ENCODE assay signal across 16 cellular contexts in the genomic region with DNA sequence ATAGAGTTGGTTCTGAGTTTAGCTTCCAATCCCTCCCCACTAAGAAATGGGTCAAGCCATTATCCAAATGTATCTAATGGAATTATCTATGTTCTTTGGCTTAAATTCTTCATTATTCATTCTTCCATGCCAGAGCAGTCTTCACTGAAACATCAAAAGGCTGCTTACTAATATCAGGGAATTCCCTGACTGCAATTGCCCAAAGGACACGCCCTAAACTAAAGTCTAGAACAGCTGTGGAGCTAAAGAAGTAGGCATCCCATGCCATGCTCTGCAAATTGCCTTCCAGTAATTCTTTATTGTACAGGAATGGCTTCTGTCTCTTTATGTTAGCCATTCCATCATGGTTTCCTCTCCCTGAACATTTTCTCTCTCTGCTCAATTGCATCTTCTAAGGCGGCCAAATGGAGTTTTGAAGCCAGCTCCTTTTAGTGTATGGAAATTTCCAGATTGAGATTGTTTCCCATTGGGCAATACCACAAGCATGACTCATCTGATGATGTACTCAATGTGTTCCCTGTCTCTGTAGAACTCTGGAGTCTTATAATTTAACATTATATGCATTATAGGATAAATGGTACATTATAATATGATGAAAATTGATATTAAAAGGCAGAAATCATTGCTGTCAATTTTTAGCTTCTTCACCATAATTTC. TPM values are rescaled to one million over a fixed set of nuclear protein-coding genes. Genes with fewer than 3 reads are reported as not detected.
DNase-seq lines count a peak whose midpoint lies in the region; ATAC-seq, FAIRE-seq and TF ChIP-seq lines count a peak whose summit lies in the region.
"Had no signal": no experiment of that assay in that cellular context is flagged by ENCODE, and none has a peak within 500 bp of the region (broad histone marks: within the 10 kb centered on the region; RNA-seq: fewer than 3 reads in every experiment).

No MANE protein-coding gene starts in this region.

- H3K9me1 ChIP-seq in keratinocyte (ENCODE audit: control insufficient read depth, extremely low read depth, insufficient read depth, low read length): no peaks in the 10 kb centered on the region

- TF ChIP-seq RAD21 in A549 (conservative IDR thresholded peaks at IDR 0.05 in 1 of 2, IDR thresholded peaks at IDR 0.05 in 1 of 2): no peak

- peaks cover 13% of the 10 kb centered on the region for H3K9me3 Mint-ChIP-seq in activated CD4-positive, alpha-beta T cell treated with anti-CD3 and anti-CD28 coated beads, Interleukin-2, amount 10 ng/mL, durations not matched to agents 24 days and 14 days
- H3K9me3 Mint-ChIP-seq: activated naive CD8-positive, alpha-beta T cell treated with anti-CD3 and anti-CD28 coated beads, Interleukin-2, amount 50 U/mL, for 24 hours had no signal

- H3K27ac Mint-ChIP-seq in activated CD4-positive, alpha-beta T cell treated with anti-CD3 and anti-CD28 coated beads, Interleukin-2, amount 10 ng/mL, durations not matched to agents 24 days and 14 days: no peak overlapping the region
- H3K27ac Mint-ChIP-seq: activated naive CD8-positive, alpha-beta T cell treated with anti-CD3 and anti-CD28 coated beads, Interleukin-2, amount 50 U/mL, for 24 hours; type B pancreatic cell had no signal

- H3K9ac ChIP-seq in keratinocyte (ENCODE audit: control insufficient read depth, extremely low read depth, insufficient read depth, low read length): peak overlapping the region; percentile 16

- no peak for TF ChIP-seq POLR2A in A549 (IDR thresholded peaks at IDR 0.05; ENCODE audit: low read length)

- WGBS in A549 (ENCODE audit: missing lambda C conversion rate): 0% methylated on average over 2 of the region's 2 CpGs

- no peaks in the 10 kb centered on the region for H3K27me3 Mint-ChIP-seq in activated CD4-positive, alpha-beta T cell treated with anti-CD3 and anti-CD28 coated beads, Interleukin-2, amount 10 ng/mL, durations not matched to agents 24 days and 14 days
- H3K27me3 Mint-ChIP-seq: activated naive CD8-positive, alpha-beta T cell treated with anti-CD3 and anti-CD28 coated beads, Interleukin-2, amount 50 U/mL, for 24 hours; type B pancreatic cell had no signal

- no peak for ATAC-seq in A549
- ATAC-seq: activated naive CD8-positive, alpha-beta T cell treated with anti-CD3 and anti-CD28 coated beads, Interleukin-2, amount 50 U/mL, for 24 hours; K562 had no signal

- no peak overlapping the region for H3K27ac ChIP-seq in A549
- peak overlapping the region; percentile 77 for H3K27ac ChIP-seq in keratinocyte (ENCODE audit: control insufficient read depth, insufficient read depth, low read length)
- H3K27ac ChIP-seq: colonic mucosa, pancreas had no signal

- H3K9me3 ChIP-seq in A549 (no peaks in the 10 kb centered on the region), keratinocyte (ENCODE audit: control insufficient read depth, low read depth, low read length) (no peaks in the 10 kb centered on the region)
- H3K9me3 ChIP-seq: colonic mucosa, pancreas had no signal

- H3K79me2 ChIP-seq in keratinocyte (ENCODE audit: control insufficient read depth, insufficient read depth, low read length): no peaks in the 10 kb centered on the region

- no peaks in the 10 kb centered on the region for H3K36me3 ChIP-seq in keratinocyte (ENCODE audit: control insufficient read depth in 2 of 2, extremely low read depth in 1 of 2, insufficient read depth in 2 of 2, low read length in 2 of 2)
- H3K36me3 ChIP-seq: colonic mucosa, pancreas had no signal

- no peaks in the 10 kb centered on the region for H3K27me3 ChIP-seq in keratinocyte (ENCODE audit: control insufficient read depth, extremely low read depth, insufficient read depth, low read length)
- H3K27me3 ChIP-seq: colonic mucosa, pancreas had no signal

- H3K4me2 ChIP-seq in A549: no peak overlapping the region
- peak overlapping the region; percentile 60 for H3K4me2 ChIP-seq in keratinocyte (ENCODE audit: control insufficient read depth, extremely low read depth, insufficient read depth, low read depth, low read length)

- no peak for FAIRE-seq in A549 (lab: Jason Lieb, UNC)
- FAIRE-seq in keratinocyte (lab: Jason Lieb, UNC): peak; percentile 73
- FAIRE-seq: K562, pancreas had no signal

- DNase-seq in A549 (ENCODE audit: low read depth in 1 of 2, low spot score in 1 of 2): no peak
- DNase-seq in M059J (ENCODE audit: low read depth): peak; percentile 84
- DNase-seq in astrocyte of the hippocampus (ENCODE audit: low read depth, low spot score): peak; percentile 46
- no peak for DNase-seq in keratinocyte (ENCODE audit: low read depth, low spot score)
- DNase-seq in activated CD4-positive, alpha-beta T cell treated with anti-CD3 and anti-CD28 coated beads, Interleukin-2, amount 10 ng/mL, durations not matched to agents 24 days and 14 days: no peak
- no peak for DNase-seq in globus pallidus (ENCODE audit: low spot score)
- DNase-seq in NCI-H1105 treated with DMSO at 0.1 percent for 48 hours (lab: John Stamatoyannopoulos, UW): no peak
- no peak for DNase-seq in NCI-H1417 (lab: John Stamatoyannopoulos, UW)
- DNase-seq: activated naive CD8-positive, alpha-beta T cell treated with anti-CD3 and anti-CD28 coated beads, Interleukin-2, amount 50 U/mL, for 24 hours; colonic mucosa; DMS53; NCI-H1694 treated with DMSO at 0.1 percent for 48 hours; pancreas had no signal

- H2AFZ ChIP-seq in keratinocyte (ENCODE audit: control insufficient read depth, low read length): peak overlapping the region; percentile 70

- no peaks in the 10 kb centered on the region for H4K20me1 ChIP-seq in keratinocyte (ENCODE audit: control insufficient read depth, extremely low read depth, insufficient read depth, low read length)

- no peaks in the 10 kb centered on the region for H3K4me1 Mint-ChIP-seq in activated CD4-positive, alpha-beta T cell treated with anti-CD3 and anti-CD28 coated beads, Interleukin-2, amount 10 ng/mL, durations not matched to agents 24 days and 14 days

- H3K4me1 ChIP-seq in A549 (no peaks in the 10 kb centered on the region), keratinocyte (ENCODE audit: control insufficient read depth, extremely low read depth, insufficient read depth, low read length) (peaks cover 45% of the 10 kb centered on the region)
- H3K4me1 ChIP-seq: colonic mucosa, pancreas had no signal

- no peak for TF ChIP-seq CTCF in A549 (IDR thresholded peaks at IDR 0.05)
- no peak for TF ChIP-seq CTCF in keratinocyte (optimal IDR thresholded peaks at IDR 0.05 in 1 of 3, IDR thresholded peaks at IDR 0.05 in 1 of 3, conservative IDR thresholded peaks at IDR 0.05 in 1 of 3; ENCODE audit: extremely low read depth in 1 of 3, insufficient read depth in 2 of 3, low read length in 3 of 3)

- no peak for TF ChIP-seq EP300 in A549 (IDR thresholded peaks at IDR 0.05)

- dilution Hi-C loops in keratinocyte (cut with MboI; ENCODE audit: extremely low pct_ligation_motif_present, low sequenced_read_pairs): no loop called here

- H3K4me3 ChIP-seq in A549 (no peak overlapping the region), keratinocyte (ENCODE audit: control insufficient read depth in 2 of 3, extremely low read depth in 1 of 3, insufficient read depth in 2 of 3, low read depth in 1 of 3, low read length in 3 of 3) (no peak overlapping the region)
- H3K4me3 ChIP-seq: colonic mucosa, K562, pancreas had no signal

- CTCF ChIA-PET in A549 (lab: Yijun Ruan, JAX): interaction anchor here (0.6 to 1.4 kb wide), 2 partner anchors 9 to 31 kb away, joined by 3 to 5 read pairs; no protein-coding TSS in a partner anchor

- POLR2A ChIA-PET in A549 (lab: Yijun Ruan, JAX): no interaction called here

- H3K36me3 Mint-ChIP-seq in activated CD4-positive, alpha-beta T cell treated with anti-CD3 and anti-CD28 coated beads, Interleukin-2, amount 10 ng/mL, durations not matched to agents 24 days and 14 days (ENCODE audit: low read depth): no peaks in the 10 kb centered on the region
- H3K36me3 Mint-ChIP-seq: type B pancreatic cell had no signal

- intact Hi-C loops in activated CD4-positive, alpha-beta T cell treated with anti-CD3 and anti-CD28 coated beads, Interleukin-2, amount 10 ng/mL, durations not matched to agents 24 days and 14 days (cut with micrococcal nuclease): no loop called here

- no peak overlapping the region for H3K4me3 Mint-ChIP-seq in activated CD4-positive, alpha-beta T cell treated with anti-CD3 and anti-CD28 coated beads, Interleukin-2, amount 10 ng/mL, durations not matched to agents 24 days and 14 days
- H3K4me3 Mint-ChIP-seq: activated naive CD8-positive, alpha-beta T cell treated with anti-CD3 and anti-CD28 coated beads, Interleukin-2, amount 50 U/mL, for 24 hours; type B pancreatic cell had no signal

TF ChIP-seq in A549, 52 proteins besides CTCF, POLR2A, EP300 and RAD21:
- TF ChIP-seq FOSL2 (IDR thresholded peaks at IDR 0.05) (no peak), FOSL2 (CRISPR knock-in tag; IDR thresholded peaks at IDR 0.05) (peak; percentile 28; the same call in 1 of the 2 replicates), RCOR1 (IDR thresholded peaks at IDR 0.05; ENCODE audit: low read depth, low read length) (no peak)

RNA-seq across cellular contexts. Expression of a gene that starts 28.8 kb away (rescaled TPM):
- polyA plus RNA-seq in A549 (2011; rRNA removed): not detected in 2 replicates
- not detected in 2 replicates for polyA plus RNA-seq in A549 (2012; cell fraction: cytosol; rRNA removed)
- polyA plus RNA-seq in A549 (2012; cell fraction: nucleus; rRNA removed): not detected in 2 replicates
- polyA plus RNA-seq in A549 (2017; fragmentation: RNase III; extraction: RNeasy Plus Mini Kit Qiagen cat#74134 plus additional on column Dnase treatment): not detected in 3 replicates
- polyA minus RNA-seq in A549 (2011; rRNA and poly(A)+ RNA removed): not detected in 2 replicates
- total RNA-seq in M059J (2014; rRNA removed; shearing (Covaris generic)): 5.5 and 11.9 TPM in 2 replicates
- 1.1 to 2.3 TPM (median 1.4 TPM) in 3 replicates for polyA plus RNA-seq in keratinocyte
- polyA plus RNA-seq in keratinocyte (2011; ENCODE audit: low read depth): 2.7 TPM
- 1.6 TPM in 2 replicates for polyA plus RNA-seq in keratinocyte (2011; cell fraction: cytosol; rRNA removed)
- 2.5 and 2.8 TPM in 2 replicates for polyA plus RNA-seq in keratinocyte (2011; cell fraction: nucleus; rRNA removed)
- polyA plus RNA-seq in keratinocyte (2012; ENCODE audit: low replicate concordance): 1.3 and 6.5 TPM in 2 replicates
- polyA minus RNA-seq in keratinocyte: 4.2 to 8.8 TPM (median 7.3 TPM) in 3 replicates
- polyA minus RNA-seq in keratinocyte (2011; cell fraction: cytosol; rRNA and poly(A)+ RNA removed): 1.3 TPM
- polyA minus RNA-seq in keratinocyte (2011; cell fraction: nucleus; rRNA and poly(A)+ RNA removed): 3.8 and 8.9 TPM in 2 replicates
- 28.0 and 29.5 TPM in 2 replicates for total RNA-seq in activated CD4-positive, alpha-beta T cell treated with anti-CD3 and anti-CD28 coated beads, Interleukin-2, amount 10 ng/mL, durations not matched to agents 24 days and 14 days
- total RNA-seq: SK-MEL-5 had no signal

Comparison
In these comparisons a context has a peak if more than half of its experiments do, and no peak if none do; other contexts are left out.
1. DNase-seq: peak in M059J (single experiment) and astrocyte of the hippocampus (single experiment); none in A549 (0 of 2), keratinocyte (single experiment), activated CD4-positive, alpha-beta T cell treated with anti-CD3 and anti-CD28 coated beads, Interleukin-2, amount 10 ng/mL, durations not matched to agents 24 days and 14 days (single experiment), globus pallidus (single experiment), NCI-H1105 treated with DMSO at 0.1 percent for 48 hours (single experiment) and NCI-H1417 (0 of 3).